28 cellular contexts compared by ENCODE assay signal in the genomic region with DNA sequence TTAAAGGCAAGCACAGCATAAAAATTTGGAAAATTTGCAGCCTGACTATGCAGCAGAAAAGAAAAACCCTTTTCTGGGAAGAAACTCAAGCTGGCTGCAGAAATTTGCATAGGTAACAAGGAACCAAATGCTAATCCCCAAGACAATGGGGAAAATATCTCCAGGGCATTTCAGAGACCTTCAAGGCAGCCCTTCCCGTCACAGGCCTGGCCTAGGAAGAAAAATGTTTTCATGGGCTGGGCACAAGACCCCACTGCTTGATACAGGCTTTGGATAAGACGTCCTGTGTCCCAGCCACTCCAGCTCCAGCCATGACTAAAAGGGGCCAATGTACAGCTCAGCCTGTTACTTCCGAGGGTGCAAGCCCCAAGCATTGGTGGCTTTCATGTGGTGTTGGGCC.
"Had no signal": no experiment of that assay in that cellular context is flagged by ENCODE, and none has a peak within 500 bp of the region (broad histone marks: within the 10 kb centered on the region; RNA-seq: fewer than 3 reads in every experiment).

No MANE protein-coding gene starts in this region.

- H3K4me1 ChIP-seq: foreskin keratinocyte, heart left ventricle, left lung, prostate gland, right atrium auricular region, suprapubic skin, transverse colon, upper lobe of right lung, uterus had no signal

- H3K4me3 Mint-ChIP-seq: naive thymus-derived CD4-positive, alpha-beta T cell; nephron; stimulated activated naive CD8-positive, alpha-beta T cell treated with anti-CD3 and anti-CD28 coated beads, Interleukin-15, amount 100 ng/mL, for 72 hours had no signal

- H3K36me3 Mint-ChIP-seq: naive thymus-derived CD4-positive, alpha-beta T cell had no signal

- ATAC-seq: foreskin keratinocyte; gastroesophageal sphincter; heart left ventricle; left cardiac atrium; left lung; naive thymus-derived CD4-positive, alpha-beta T cell; sciatic nerve; stimulated activated naive CD8-positive, alpha-beta T cell treated with anti-CD3 and anti-CD28 coated beads, Interleukin-15, amount 100 ng/mL, for 72 hours; upper lobe of right lung had no signal

- H3K4me1 Mint-ChIP-seq: naive thymus-derived CD4-positive, alpha-beta T cell; nephron; stimulated activated naive CD8-positive, alpha-beta T cell treated with anti-CD3 and anti-CD28 coated beads, Interleukin-15, amount 100 ng/mL, for 72 hours had no signal

- H3K27ac ChIP-seq: esophagus muscularis mucosa, foreskin keratinocyte, gastroesophageal sphincter, heart left ventricle, hepatocyte, left lung, prostate gland, right atrium auricular region, suprapubic skin, transverse colon, upper lobe of right lung, uterus had no signal

- H3K9me3 Mint-ChIP-seq: nephron had no signal

- DNase-seq: cortex of kidney; effector CD8-positive, alpha-beta T cell; foreskin keratinocyte; heart left ventricle; left cardiac atrium; left lung; mesenchymal stem cell; midbrain; naive thymus-derived CD4-positive, alpha-beta T cell; nucleus accumbens; stimulated activated CD4-positive, alpha-beta T cell treated with anti-CD3 and anti-CD28 coated beads, Interleukin-12 subunit alpha, Interleukin-12 subunit beta, amount 100 ng/mL, for 4 hours; stimulated activated CD4-positive, alpha-beta T cell treated with anti-CD3 and anti-CD28 coated beads, Interleukin-1b, Interleukin-23, amount 100 ng/mL, for 48 hours; stimulated activated CD4-positive, alpha-beta T cell treated with anti-CD3 and anti-CD28 coated beads, Interleukin-4, amount 100 ng/mL, for 1 hour; stimulated activated CD8-positive, alpha-beta memory T cell treated with anti-CD3 and anti-CD28 coated beads, Interleukin-4, amount 100 ng/mL, for 48 hours; stimulated activated naive CD4-positive, alpha-beta T cell; stimulated activated naive CD8-positive, alpha-beta T cell treated with anti-CD3 and anti-CD28 coated beads, Interleukin-15, amount 100 ng/mL, for 72 hours; transverse colon; upper lobe of right lung; uterus had no signal

- H3K27me3 ChIP-seq: esophagus muscularis mucosa, foreskin keratinocyte, gastroesophageal sphincter, heart left ventricle, hepatocyte, left lung, right atrium auricular region, suprapubic skin, transverse colon, upper lobe of right lung, uterus had no signal

- H3K27ac Mint-ChIP-seq: naive thymus-derived CD4-positive, alpha-beta T cell; nephron; stimulated activated naive CD8-positive, alpha-beta T cell treated with anti-CD3 and anti-CD28 coated beads, Interleukin-15, amount 100 ng/mL, for 72 hours had no signal

- H3K4me3 ChIP-seq: esophagus muscularis mucosa, gastroesophageal sphincter, heart left ventricle, hepatocyte, left lung, prostate gland, right atrium auricular region, smooth muscle cell, suprapubic skin, transverse colon, upper lobe of right lung, uterus had no signal

- H3K36me3 ChIP-seq: esophagus muscularis mucosa, gastroesophageal sphincter, heart left ventricle, left lung, prostate gland, right atrium auricular region, suprapubic skin, transverse colon, upper lobe of right lung, uterus had no signal

- H3K27me3 Mint-ChIP-seq: naive thymus-derived CD4-positive, alpha-beta T cell; stimulated activated naive CD8-positive, alpha-beta T cell treated with anti-CD3 and anti-CD28 coated beads, Interleukin-15, amount 100 ng/mL, for 72 hours had no signal

- H3K9me3 ChIP-seq: esophagus muscularis mucosa, gastroesophageal sphincter, heart left ventricle, left lung, prostate gland, right atrium auricular region, suprapubic skin, upper lobe of right lung, uterus had no signal

- H3K4me2 ChIP-seq: hepatocyte, smooth muscle cell had no signal

- H3K79me2 ChIP-seq: hepatocyte had no signal
